Comparison of ENCODE assay signal across 19 cellular contexts in the genomic region with DNA sequence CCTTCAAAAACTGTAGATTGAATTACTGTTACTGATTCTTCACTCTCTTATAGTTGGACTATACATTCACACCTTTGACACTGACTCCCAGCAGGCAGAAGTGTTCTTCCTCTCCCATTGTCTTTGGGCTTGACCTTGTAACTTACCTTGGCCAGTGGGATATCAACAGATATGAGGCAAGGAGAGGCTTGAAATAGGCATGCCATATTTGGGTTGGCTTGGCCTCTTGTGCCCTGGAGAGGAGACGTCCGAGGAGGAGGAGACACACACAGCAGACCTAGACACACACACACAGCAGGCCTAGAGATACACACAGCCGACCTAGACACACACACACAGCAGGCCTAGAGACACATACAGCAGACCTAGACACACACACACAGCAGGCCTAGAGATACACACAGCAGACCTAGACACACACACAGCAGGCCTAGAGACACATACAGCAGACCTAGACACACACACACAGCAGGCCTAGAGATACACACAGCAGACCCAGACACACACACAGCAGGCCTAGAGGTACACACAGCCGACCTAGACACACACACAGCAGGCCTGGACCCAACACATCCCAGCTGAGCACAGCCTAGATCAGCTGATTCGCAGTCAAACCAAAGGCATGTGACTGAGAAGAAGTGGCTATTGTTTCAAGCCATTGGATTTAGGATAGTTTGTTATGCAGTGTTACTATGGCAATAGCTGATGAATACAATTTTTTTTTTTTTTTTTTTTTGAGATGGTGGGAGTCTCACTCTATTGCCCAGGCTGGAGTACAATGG. TPM values are rescaled to one million over a fixed set of nuclear protein-coding genes. Genes with fewer than 3 reads are reported as not detected.
DNase-seq lines count a peak whose midpoint lies in the region; ATAC-seq and TF ChIP-seq lines count a peak whose summit lies in the region.
"Had no signal": no experiment of that assay in that cellular context is flagged by ENCODE, and none has a peak within 500 bp of the region (broad histone marks: within the 10 kb centered on the region; RNA-seq: fewer than 3 reads in every experiment).

No MANE protein-coding gene starts in this region.

- no peaks in the 10 kb centered on the region for H3K4me1 ChIP-seq in mammary epithelial cell (ENCODE audit: insufficient read depth, low read length)
- H3K4me1 ChIP-seq in heart right ventricle = peaks cover 0 to 20% (median 12%) of the 10 kb centered on the region in 9 donors
- H3K4me1 ChIP-seq in gastrocnemius medialis = peaks cover 0 to 4% of the 10 kb centered on the region in 2 donors

- no peak overlapping the region for H3K4me3 Mint-ChIP-seq in MCF 10A (ENCODE audit: unreplicated experiment)
- H3K4me3 Mint-ChIP-seq: activated naive CD8-positive, alpha-beta T cell; immature natural killer cell; mesothelial cell of epicardium; type B pancreatic cell had no signal

- CTCF ChIA-PET in mammary epithelial cell (lab: Charles Lee; ENCODE audit: low non-redundant PET) = no interaction called here
- CTCF ChIA-PET in MCF 10A (lab: Yijun Ruan, JAX) = no interaction called here

- 91% methylated on average over 4 of the region's 5 CpGs for WGBS in mammary epithelial cell (ENCODE audit: low coverage, missing lambda C conversion rate)
- 54 to 56% methylated on average over 5 of the region's 5 CpGs for WGBS in heart right ventricle, 2 donors

- H3K27ac Mint-ChIP-seq in MCF 10A (ENCODE audit: low read depth, unreplicated experiment) = no peak overlapping the region
- H3K27ac Mint-ChIP-seq: activated naive CD8-positive, alpha-beta T cell; immature natural killer cell; mesothelial cell of epicardium had no signal

- H3K4me1 Mint-ChIP-seq in MCF 10A (ENCODE audit: insufficient read depth, unreplicated experiment) = peaks cover 4% of the 10 kb centered on the region

- TF ChIP-seq POLR2A in gastrocnemius medialis (IDR thresholded peaks at IDR 0.05) = no peak

- H3K27ac ChIP-seq in mammary epithelial cell (ENCODE audit: insufficient read depth, low read depth, low read length) (no peak overlapping the region), heart right ventricle (no peak overlapping the region), gastrocnemius medialis (no peak overlapping the region)

- H3K79me2 ChIP-seq in mammary epithelial cell (ENCODE audit: insufficient read depth, low read length) = no peaks in the 10 kb centered on the region

- dilution Hi-C loops in mammary epithelial cell (cut with HindIII; ENCODE audit: low sequenced_read_pairs) = no loop called here

- DNase-seq in mammary epithelial cell (peak; percentile 57), MCF 10A (ENCODE audit: unreplicated experiment) (no peak), SK-MEL-5 (ENCODE audit: low read depth, low spot score) (peak; percentile 75), heart right ventricle (no peak), gastrocnemius medialis (peak in 1 of 2 donors; percentile 43), HuH-7 (ENCODE audit: low spot score) (no peak), D341Med (ENCODE audit: low spot score) (no peak)
- DNase-seq: activated CD4-positive, alpha-beta T cell treated with anti-CD3 and anti-CD28 coated beads for 4 hours; cerebellar nuclear complex; HCEC 1CT; immature natural killer cell; KG1; stimulated activated naive CD4-positive, alpha-beta T cell; T-helper 2 cell had no signal

- in situ Hi-C loops in mammary epithelial cell (cut with MboI; ENCODE audit: low sequenced_read_pairs in 2 of 2) = loop anchor here in 1 of 2 donors (25.0 kb wide), 2 partner anchors 1781 to 1906 kb away; no protein-coding TSS in a partner anchor
- in situ Hi-C loops in SK-MEL-5 (cut with HindIII; ENCODE audit: low pct_unique_long_range_greater_than_20kb, low sequenced_read_pairs) = no loop called here
- in situ Hi-C loops in gastrocnemius medialis (cut with MboI; ENCODE audit: low sequenced_read_pairs in 4 of 4) = no loop called here

- POLR2A ChIA-PET in MCF 10A (lab: Yijun Ruan, JAX) = no interaction called here

- H3K4me2 ChIP-seq in mammary epithelial cell (ENCODE audit: insufficient read depth, low read depth, low read length) = no peak overlapping the region
- H3K4me2 ChIP-seq: smooth muscle cell had no signal

- H3K9me3 ChIP-seq in mammary epithelial cell (replicated peaks; ENCODE audit: insufficient read depth, low read length) (no peaks in the 10 kb centered on the region), heart right ventricle (no peaks in the 10 kb centered on the region), gastrocnemius medialis (no peaks in the 10 kb centered on the region)

- H3K36me3 ChIP-seq in mammary epithelial cell (ENCODE audit: insufficient read depth, low read length) (no peaks in the 10 kb centered on the region), heart right ventricle (no peaks in the 10 kb centered on the region), gastrocnemius medialis (no peaks in the 10 kb centered on the region)

- no peak for TF ChIP-seq CTCF in mammary epithelial cell (conservative IDR thresholded peaks at IDR 0.05 in 1 of 2, IDR thresholded peaks at IDR 0.05 in 1 of 2; ENCODE audit: extremely low read depth in 1 of 2, insufficient read depth in 1 of 2, low read depth in 1 of 2, low read length in 2 of 2)
- no peak for TF ChIP-seq CTCF in MCF 10A (IDR thresholded peaks at IDR 0.05; ENCODE audit: unreplicated experiment)
- no peak for TF ChIP-seq CTCF in heart right ventricle (IDR thresholded peaks at IDR 0.05)
- TF ChIP-seq CTCF in gastrocnemius medialis (IDR thresholded peaks at IDR 0.05 in 4 of 5, conservative IDR thresholded peaks at IDR 0.05 in 1 of 5) = no peak

- no peaks in the 10 kb centered on the region for H3K27me3 Mint-ChIP-seq in MCF 10A (ENCODE audit: insufficient read depth, unreplicated experiment)
- H3K27me3 Mint-ChIP-seq: activated naive CD8-positive, alpha-beta T cell; type B pancreatic cell had no signal

- H3K9me3 Mint-ChIP-seq in MCF 10A (ENCODE audit: unreplicated experiment) = no peaks in the 10 kb centered on the region
- H3K9me3 Mint-ChIP-seq: immature natural killer cell had no signal

- intact Hi-C loops in mammary epithelial cell (cut with micrococcal nuclease) = no loop called here
- intact Hi-C loops in MCF 10A (cut with micrococcal nuclease) = no loop called here
- intact Hi-C loops in heart right ventricle (cut with DNase I) = no loop called here
- intact Hi-C loops in gastrocnemius medialis (cut with DNase I; ENCODE audit: low total_unique reads) = no loop called here

- ATAC-seq in heart right ventricle (peak in 7 of 8 donors; percentile 22 to 86 (median 60)), gastrocnemius medialis (peak; percentile 30 to 63), HG03565 (IDR thresholded peaks at IDR 0.05; ENCODE audit: unreplicated experiment) (no peak)

- H3K4me3 ChIP-seq in mammary epithelial cell (replicated peaks in 1 of 3; ENCODE audit: insufficient read depth in 1 of 3, low read depth in 2 of 3, low read length in 3 of 3) = no peak overlapping the region
- no peak overlapping the region for H3K4me3 ChIP-seq in heart right ventricle
- no peak overlapping the region for H3K4me3 ChIP-seq in gastrocnemius medialis
- H3K4me3 ChIP-seq: smooth muscle cell had no signal

- BruUV-seq in mammary epithelial cell (replicated peaks; lab: Mats Ljungman, UMichigan) = no TSS peak
- BruUV-seq in MCF 10A (replicated peaks; lab: Mats Ljungman, UMichigan) = no TSS peak

- H3K36me3 Mint-ChIP-seq in MCF 10A (ENCODE audit: insufficient read depth, unreplicated experiment) = no peaks in the 10 kb centered on the region
- H3K36me3 Mint-ChIP-seq: mesothelial cell of epicardium, type B pancreatic cell had no signal

- no peak overlapping the region for H3K9ac ChIP-seq in mammary epithelial cell (ENCODE audit: insufficient read depth, low read length)

- H2AFZ ChIP-seq in mammary epithelial cell (ENCODE audit: low read depth, low read length) = peak overlapping the region; percentile 42

- no peaks in the 10 kb centered on the region for H4K20me1 ChIP-seq in mammary epithelial cell (ENCODE audit: insufficient read depth, low read length)

- H3K27me3 ChIP-seq in mammary epithelial cell (ENCODE audit: insufficient read depth, low read length) (no peaks in the 10 kb centered on the region), heart right ventricle (no peaks in the 10 kb centered on the region), gastrocnemius medialis (no peaks in the 10 kb centered on the region)

RNA-seq across cellular contexts. Expression of gene GNA12, which starts 12.5 kb away (rescaled TPM):
- 10 to 100 TPM; 26.2 to 46.0 TPM for total RNA-seq in mammary epithelial cell
- 67.7 TPM for polyA plus RNA-seq in mammary epithelial cell
- polyA minus RNA-seq in mammary epithelial cell = 60.6 TPM
- 36.2 and 38.6 TPM in 2 replicates for total RNA-seq in MCF 10A (2022)
- total RNA-seq in SK-MEL-5 (2014; rRNA removed; shearing (Covaris generic)) = 10.1 and 10.2 TPM in 2 replicates
- polyA plus RNA-seq in SK-MEL-5 (2015; cell fraction: cytosol; rRNA removed) = 58.5 and 61.0 TPM in 2 replicates
- polyA plus RNA-seq in SK-MEL-5 (2015; cell fraction: nucleus; rRNA removed) = 11.1 and 27.7 TPM in 2 replicates
- total RNA-seq in heart right ventricle = 10 to 100 TPM; 25.0 to 46.4 (median 34.5) TPM
- 10 to 100 TPM in 1 of 2 donors, 1 to 10 TPM in 1; 6.4 to 19.4 TPM for polyA plus RNA-seq in heart right ventricle
- total RNA-seq in gastrocnemius medialis = 1 to 10 TPM; 7.6 to 8.4 (median 8.1) TPM

Comparison
In these comparisons a context has a peak if more than half of its experiments do, and no peak if none do; other contexts are left out.
1. DNase-seq: peak in mammary epithelial cell (single experiment) and SK-MEL-5 (single experiment); none in MCF 10A (single experiment), heart right ventricle (0 of 2), HuH-7 (single experiment) and D341Med (single experiment).